18 cellular contexts compared by ENCODE assay signal in the genomic region with DNA sequence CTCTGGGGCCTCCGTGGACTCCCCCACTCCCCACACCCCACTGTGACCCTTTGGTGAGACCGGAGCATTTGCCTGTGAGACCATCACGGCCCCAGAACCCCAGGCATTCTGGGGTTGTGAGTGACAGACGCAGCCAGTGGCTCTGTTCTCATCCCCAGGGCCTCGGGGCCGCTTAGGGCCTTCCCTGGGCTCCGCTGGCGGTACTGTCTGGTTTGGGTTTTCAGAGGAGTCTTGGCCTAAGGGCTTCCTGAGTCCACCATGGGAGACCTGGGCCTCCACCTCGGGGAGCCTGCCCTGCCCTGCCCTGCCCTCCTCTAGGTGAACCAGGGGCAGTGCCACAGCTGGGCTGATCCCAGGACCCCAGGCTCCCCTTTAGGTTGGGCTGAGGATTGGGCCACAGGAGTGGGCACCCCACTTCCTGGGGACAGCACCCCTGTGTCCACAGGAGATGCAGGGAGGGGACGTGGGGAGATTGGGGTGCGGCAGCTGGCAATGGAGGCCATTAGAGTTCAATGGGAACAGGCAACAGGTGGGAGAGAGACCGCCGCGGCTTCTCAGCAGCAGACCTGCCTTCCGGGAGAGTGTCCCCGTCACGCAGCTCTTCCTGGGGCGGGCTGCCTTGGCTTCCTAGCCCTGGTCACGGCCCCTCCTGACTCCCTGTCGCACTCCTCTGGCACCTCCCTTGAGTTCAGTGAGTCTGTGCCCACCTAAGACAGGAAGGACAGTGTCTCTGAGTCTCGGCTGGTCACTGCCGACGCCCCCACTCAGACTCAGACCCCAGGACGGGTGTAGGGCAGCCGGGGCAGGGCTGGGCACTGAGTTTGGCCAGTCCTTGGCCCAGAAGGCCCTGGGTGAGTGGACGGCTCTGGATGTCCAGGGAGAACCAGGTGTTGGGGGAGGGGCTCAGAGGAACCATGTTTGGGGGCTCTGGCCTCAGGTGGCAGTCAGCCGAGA.
DNase-seq lines count a peak whose midpoint lies in the region; ATAC-seq and TF ChIP-seq lines count a peak whose summit lies in the region.
"Had no signal": no experiment of that assay in that cellular context is flagged by ENCODE, and none has a peak within 500 bp of the region (broad histone marks: within the 10 kb centered on the region; RNA-seq: fewer than 3 reads in every experiment).

No MANE protein-coding gene starts in this region.

- no peaks in the 10 kb centered on the region for H3K9me3 ChIP-seq in endodermal cell (ENCODE audit: control insufficient read depth, low read length)
- H3K9me3 ChIP-seq in thymus (ENCODE audit: control insufficient read depth) = peaks cover 1% of the 10 kb centered on the region
- H3K9me3 ChIP-seq: colonic mucosa, gastrocnemius medialis, HAP-1, upper lobe of right lung had no signal

- H3K27ac ChIP-seq in endodermal cell (ENCODE audit: low read depth, low read length) = peak overlapping the region; percentile 93
- H3K27ac ChIP-seq in thymus (ENCODE audit: low read depth) = peak overlapping the region; percentile 91
- H3K27ac ChIP-seq: colonic mucosa, gastrocnemius medialis, upper lobe of right lung had no signal

- TF ChIP-seq CTCF in endodermal cell (conservative IDR thresholded peaks at IDR 0.05) = no peak

- no peak for ATAC-seq in activated naive CD8-positive, alpha-beta T cell treated with anti-CD3 and anti-CD28 coated beads, Interleukin-2, amount 50 U/mL, for 24 hours
- no peak for ATAC-seq in activated T-helper 17 cell treated with anti-CD3 and anti-CD28 coated beads, Interleukin-2, amount 50 U/mL, for 72 hours (replicated peaks)
- no peak for ATAC-seq in HG03469 (IDR thresholded peaks at IDR 0.05; ENCODE audit: unreplicated experiment)
- ATAC-seq: gastrocnemius medialis, left lobe of liver, upper lobe of right lung had no signal

- no peak overlapping the region for H3K4me3 ChIP-seq in endodermal cell (ENCODE audit: low read length)
- peak overlapping the region; percentile 50 for H3K4me3 ChIP-seq in thymus (ENCODE audit: low read length)
- H3K4me3 ChIP-seq: colonic mucosa, gastrocnemius medialis, HAP-1, upper lobe of right lung had no signal

- H3K36me3 ChIP-seq in endodermal cell (ENCODE audit: control insufficient read depth, insufficient read depth, low read length) = peaks cover 9% of the 10 kb centered on the region
- H3K36me3 ChIP-seq in thymus (ENCODE audit: control insufficient read depth, insufficient read depth) = peaks cover 62% of the 10 kb centered on the region
- H3K36me3 ChIP-seq: colonic mucosa had no signal

- H3K27me3 ChIP-seq in endodermal cell (ENCODE audit: control insufficient read depth, insufficient read depth, low read length, poor library complexity, severe bottlenecking) (no peaks in the 10 kb centered on the region), thymus (ENCODE audit: control insufficient read depth, insufficient read depth) (no peaks in the 10 kb centered on the region)
- H3K27me3 ChIP-seq: colonic mucosa, gastrocnemius medialis, upper lobe of right lung had no signal

- H3K27me3 Mint-ChIP-seq in activated naive CD8-positive, alpha-beta T cell treated with anti-CD3 and anti-CD28 coated beads for 36 hours = no peaks in the 10 kb centered on the region
- no peaks in the 10 kb centered on the region for H3K27me3 Mint-ChIP-seq in activated naive CD8-positive, alpha-beta T cell treated with anti-CD3 and anti-CD28 coated beads, Interleukin-2, amount 50 U/mL, for 24 hours
- H3K27me3 Mint-ChIP-seq in IgD-negative memory B cell (peaks cover 2% of the 10 kb centered on the region), endodermal cell (ENCODE audit: insufficient read depth) (no peaks in the 10 kb centered on the region)
- no peaks in the 10 kb centered on the region for H3K27me3 Mint-ChIP-seq in activated T-helper 17 cell treated with anti-CD3 and anti-CD28 coated beads, Interleukin-2, amount 50 U/mL, for 72 hours

- DNase-seq in activated naive CD8-positive, alpha-beta T cell treated with anti-CD3 and anti-CD28 coated beads for 36 hours = no peak
- no peak for DNase-seq in activated naive CD8-positive, alpha-beta T cell treated with anti-CD3 and anti-CD28 coated beads, Interleukin-2, amount 50 U/mL, for 24 hours
- no peak for DNase-seq in endodermal cell
- no peak for DNase-seq in NOMO-1 treated with DMSO at 0.1 percent for 48 hours (lab: John Stamatoyannopoulos, UW; ENCODE audit: unreplicated experiment)
- DNase-seq: activated CD4-positive, alpha-beta T cell treated with anti-CD3 and anti-CD28 coated beads, Interleukin-2, amount 50 U/mL, for 4 hours; aorta; colonic mucosa; gastrocnemius medialis; NCI-H2171; NCI-H82; upper lobe of right lung had no signal

- H3K27ac Mint-ChIP-seq in activated naive CD8-positive, alpha-beta T cell treated with anti-CD3 and anti-CD28 coated beads for 36 hours = no peak overlapping the region
- H3K27ac Mint-ChIP-seq in activated naive CD8-positive, alpha-beta T cell treated with anti-CD3 and anti-CD28 coated beads, Interleukin-2, amount 50 U/mL, for 24 hours = no peak overlapping the region
- H3K27ac Mint-ChIP-seq in IgD-negative memory B cell = peak overlapping the region; percentile 98 to 100 (median 99)
- H3K27ac Mint-ChIP-seq in endodermal cell = no peak overlapping the region
- H3K27ac Mint-ChIP-seq in activated T-helper 17 cell treated with anti-CD3 and anti-CD28 coated beads, Interleukin-2, amount 50 U/mL, for 72 hours = no peak overlapping the region
- H3K27ac Mint-ChIP-seq: activated T-helper 2 cell treated with anti-CD3 and anti-CD28 coated beads, Interferon-gamma antibody, Interleukin-2, Interleukin-4, amounts not matched to agents 10 μg/mL and 5 μg/mL and 100 μg/mL, durations not matched to agents 14 hours and 24 hours and 36 hours had no signal

- 92 to 97% methylated on average over 11 to 27 of the region's 27 CpGs for WGBS in endodermal cell (ENCODE audit: insufficient coverage in 1 of 2, insufficient read length in 1 of 2), 2 experiments
- 94% methylated on average over 27 of the region's 27 CpGs for WGBS in thymus

- no peaks in the 10 kb centered on the region for H3K9me3 Mint-ChIP-seq in activated naive CD8-positive, alpha-beta T cell treated with anti-CD3 and anti-CD28 coated beads for 36 hours
- H3K9me3 Mint-ChIP-seq in activated naive CD8-positive, alpha-beta T cell treated with anti-CD3 and anti-CD28 coated beads, Interleukin-2, amount 50 U/mL, for 24 hours = no peaks in the 10 kb centered on the region
- H3K9me3 Mint-ChIP-seq in IgD-negative memory B cell = no peaks in the 10 kb centered on the region
- no peaks in the 10 kb centered on the region for H3K9me3 Mint-ChIP-seq in endodermal cell
- H3K9me3 Mint-ChIP-seq in activated T-helper 17 cell treated with anti-CD3 and anti-CD28 coated beads, Interleukin-2, amount 50 U/mL, for 72 hours = no peaks in the 10 kb centered on the region
- H3K9me3 Mint-ChIP-seq: activated T-helper 2 cell treated with anti-CD3 and anti-CD28 coated beads, Interferon-gamma antibody, Interleukin-2, Interleukin-4, amounts not matched to agents 10 μg/mL and 5 μg/mL and 100 μg/mL, durations not matched to agents 14 hours and 24 hours and 36 hours had no signal

- peak overlapping the region; percentile 89 for H3K4me3 Mint-ChIP-seq in activated naive CD8-positive, alpha-beta T cell treated with anti-CD3 and anti-CD28 coated beads for 36 hours
- H3K4me3 Mint-ChIP-seq in activated naive CD8-positive, alpha-beta T cell treated with anti-CD3 and anti-CD28 coated beads, Interleukin-2, amount 50 U/mL, for 24 hours = no peak overlapping the region
- H3K4me3 Mint-ChIP-seq in IgD-negative memory B cell = peak overlapping the region; percentile 88 to 99 (median 94)
- no peak overlapping the region for H3K4me3 Mint-ChIP-seq in endodermal cell
- no peak overlapping the region for H3K4me3 Mint-ChIP-seq in activated T-helper 17 cell treated with anti-CD3 and anti-CD28 coated beads, Interleukin-2, amount 50 U/mL, for 72 hours

- peaks cover 26% of the 10 kb centered on the region for H3K36me3 Mint-ChIP-seq in activated naive CD8-positive, alpha-beta T cell treated with anti-CD3 and anti-CD28 coated beads for 36 hours
- peaks cover 3% of the 10 kb centered on the region for H3K36me3 Mint-ChIP-seq in activated naive CD8-positive, alpha-beta T cell treated with anti-CD3 and anti-CD28 coated beads, Interleukin-2, amount 50 U/mL, for 24 hours (ENCODE audit: low read depth)
- H3K36me3 Mint-ChIP-seq in IgD-negative memory B cell (peaks cover 9% of the 10 kb centered on the region), endodermal cell (ENCODE audit: low read depth) (peaks cover 13% of the 10 kb centered on the region)
- peaks cover 56% of the 10 kb centered on the region for H3K36me3 Mint-ChIP-seq in activated T-helper 17 cell treated with anti-CD3 and anti-CD28 coated beads, Interleukin-2, amount 50 U/mL, for 72 hours (ENCODE audit: low read depth)

- H3K4me1 Mint-ChIP-seq in activated naive CD8-positive, alpha-beta T cell treated with anti-CD3 and anti-CD28 coated beads for 36 hours = peaks cover 24% of the 10 kb centered on the region
- peaks cover 26% of the 10 kb centered on the region for H3K4me1 Mint-ChIP-seq in activated naive CD8-positive, alpha-beta T cell treated with anti-CD3 and anti-CD28 coated beads, Interleukin-2, amount 50 U/mL, for 24 hours
- H3K4me1 Mint-ChIP-seq in IgD-negative memory B cell = peaks cover 16 to 37% (median 26%) of the 10 kb centered on the region in 3 donors
- peaks cover 4% of the 10 kb centered on the region for H3K4me1 Mint-ChIP-seq in endodermal cell
- H3K4me1 Mint-ChIP-seq in activated T-helper 17 cell treated with anti-CD3 and anti-CD28 coated beads, Interleukin-2, amount 50 U/mL, for 72 hours = peaks cover 7% of the 10 kb centered on the region

- H3K9ac ChIP-seq in endodermal cell (ENCODE audit: extremely low read depth, low read length, poor library complexity, severe bottlenecking) = no peak overlapping the region

- no peaks in the 10 kb centered on the region for H3K4me1 ChIP-seq in endodermal cell (ENCODE audit: control insufficient read depth, insufficient read depth, low read length)
- H3K4me1 ChIP-seq in thymus (ENCODE audit: control insufficient read depth, insufficient read depth, low read length) = peaks cover 42% of the 10 kb centered on the region
- H3K4me1 ChIP-seq: colonic mucosa, HAP-1 had no signal

Comparison
In these comparisons a context has a peak if more than half of its experiments do, and no peak if none do; other contexts are left out.
1. H3K4me3 Mint-ChIP-seq: peak in activated naive CD8-positive, alpha-beta T cell treated with anti-CD3 and anti-CD28 coated beads for 36 hours (single experiment) and IgD-negative memory B cell (4 of 4); none in activated naive CD8-positive, alpha-beta T cell treated with anti-CD3 and anti-CD28 coated beads, Interleukin-2, amount 50 U/mL, for 24 hours (single experiment), endodermal cell (single experiment) and activated T-helper 17 cell treated with anti-CD3 and anti-CD28 coated beads, Interleukin-2, amount 50 U/mL, for 72 hours (single experiment).
2. H3K27ac Mint-ChIP-seq: peak in IgD-negative memory B cell (3 of 3); none in activated naive CD8-positive, alpha-beta T cell treated with anti-CD3 and anti-CD28 coated beads for 36 hours (single experiment), activated naive CD8-positive, alpha-beta T cell treated with anti-CD3 and anti-CD28 coated beads, Interleukin-2, amount 50 U/mL, for 24 hours (single experiment), endodermal cell (single experiment) and activated T-helper 17 cell treated with anti-CD3 and anti-CD28 coated beads, Interleukin-2, amount 50 U/mL, for 72 hours (single experiment).